In genomic region chr15:45133561-45133920, GRCh38 we compare ENCODE assay signal across 2 cellular contexts.
TF ChIP-seq lines count a peak whose summit lies in the region.

No MANE protein-coding gene starts in this region.

TF ChIP-seq in Ishikawa, 13 proteins besides CTCF, POLR2A, EP300 and RAD21:
- peak; percentile 50 for TF ChIP-seq NFIC (IDR thresholded peaks at IDR 0.05)
- no peak for TF ChIP-seq USF1 (IDR thresholded peaks at IDR 0.05)
- TF ChIP-seq CREB1 (IDR thresholded peaks at IDR 0.05; ENCODE audit: low read depth): no peak
- TF ChIP-seq TEAD4 (IDR thresholded peaks at IDR 0.05): no peak
- no peak for TF ChIP-seq EGR1 (IDR thresholded peaks at IDR 0.05)

TF ChIP-seq in SK-N-SH, 30 proteins besides CTCF, POLR2A, EP300 and RAD21:
- TF ChIP-seq RFX5 (IDR thresholded peaks at IDR 0.05; ENCODE audit: low read length): no peak
- no peak for TF ChIP-seq PBX3 (IDR thresholded peaks at IDR 0.05)
- TF ChIP-seq FOXM1 (IDR thresholded peaks at IDR 0.05; ENCODE audit: low read depth): no peak
- TF ChIP-seq POLR2AphosphoS5 (IDR thresholded peaks at IDR 0.05; ENCODE audit: low read depth, low read length): no peak
- no peak for TF ChIP-seq GABPA (IDR thresholded peaks at IDR 0.05; ENCODE audit: low read depth)
- no peak for TF ChIP-seq ELF1 (IDR thresholded peaks at IDR 0.05)
- no peak for TF ChIP-seq TEAD4 (IDR thresholded peaks at IDR 0.05; ENCODE audit: borderline replicate concordance, insufficient read depth)
- no peak for TF ChIP-seq TCF12 (IDR thresholded peaks at IDR 0.05)
- TF ChIP-seq MEF2A (IDR thresholded peaks at IDR 0.05; ENCODE audit: borderline replicate concordance, low read depth): no peak
- no peak for TF ChIP-seq FOXJ3 (CRISPR knock-in tag; IDR thresholded peaks at IDR 0.05)
- no peak for TF ChIP-seq IRF3 (IDR thresholded peaks at IDR 0.05; ENCODE audit: low read depth, low read length)
- no peak for TF ChIP-seq NFIC (IDR thresholded peaks at IDR 0.05; ENCODE audit: borderline replicate concordance)
